Comparison of ENCODE assay signal across 8 cellular contexts in the genomic region with DNA sequence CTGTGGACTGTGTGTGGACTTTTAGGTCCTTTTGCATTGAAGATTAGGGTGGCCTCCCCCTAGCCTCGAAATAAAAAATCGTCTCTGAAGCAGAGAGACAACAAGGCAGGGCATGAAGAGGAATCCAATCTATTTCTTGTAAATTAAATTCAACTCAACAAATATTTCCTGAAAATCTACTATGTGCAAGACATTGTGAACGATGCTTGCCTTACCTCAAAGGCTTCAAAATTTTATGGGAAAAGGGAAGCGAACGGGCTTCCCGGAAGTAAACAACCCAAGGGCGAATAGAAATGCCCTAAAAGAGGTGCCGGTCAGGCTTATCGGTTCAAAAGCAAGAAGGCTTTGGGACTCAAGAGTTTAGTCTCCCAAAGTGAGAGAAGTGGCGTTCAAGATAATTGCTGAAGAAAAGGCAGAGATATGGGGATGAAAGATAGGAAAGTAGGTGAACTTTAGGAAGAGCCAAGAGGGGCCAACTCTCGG. TPM values are rescaled to one million over a fixed set of nuclear protein-coding genes. Genes with fewer than 3 reads are reported as not detected.
DNase-seq lines count a peak whose midpoint lies in the region; ATAC-seq and TF ChIP-seq lines count a peak whose summit lies in the region.

No MANE protein-coding gene starts in this region.

- peaks cover 4% of the 10 kb centered on the region for H3K4me1 ChIP-seq in mesodermal cell (ENCODE audit: control insufficient read depth, insufficient read depth, low read length, poor library complexity, severe bottlenecking)

- WGBS in mesodermal cell (ENCODE audit: insufficient coverage in 2 of 2), 2 experiments, result 0% methylated on average over 8 of the region's 11 CpGs

- peak overlapping the region; percentile 92 for H3K4me3 Mint-ChIP-seq in MCF 10A (ENCODE audit: unreplicated experiment)

- DNase-seq in AG04450 (ENCODE audit: low read depth, low spot score) (no peak), NCI-H526 treated with DMSO at 0.1 percent for 48 hours (lab: John Stamatoyannopoulos, UW) (peak; percentile 56), MCF 10A (ENCODE audit: unreplicated experiment) (peak; percentile 50), ureter (ENCODE audit: low spot score) (no peak), activated gamma-delta T cell treated with Interleukin-2 at 50 U/mL for 16 hours (no peak), HK-2 (ENCODE audit: unreplicated experiment) (no peak)

- H3K36me3 ChIP-seq in mesodermal cell (ENCODE audit: control insufficient read depth, insufficient read depth, low read length), result no peaks in the 10 kb centered on the region

- H3K27ac Mint-ChIP-seq in MCF 10A (ENCODE audit: low read depth, unreplicated experiment), result peak overlapping the region; percentile 99

- H3K36me3 Mint-ChIP-seq in MCF 10A (ENCODE audit: insufficient read depth, unreplicated experiment), result no peaks in the 10 kb centered on the region

- no peaks in the 10 kb centered on the region for H3K27me3 ChIP-seq in AG04450 (ENCODE audit: control insufficient read depth, insufficient read depth, low read length)

- ATAC-seq in GM18909 (IDR thresholded peaks at IDR 0.05; ENCODE audit: poor library complexity, unreplicated experiment), result peak; percentile 0

- no peaks in the 10 kb centered on the region for H3K9me3 Mint-ChIP-seq in MCF 10A (ENCODE audit: unreplicated experiment)

- intact Hi-C loops in MCF 10A (cut with micrococcal nuclease), result loop anchor here (5.0 kb wide), 1 partner anchor 76 kb away; no protein-coding TSS in a partner anchor

- BruUV-seq in MCF 10A (replicated peaks; lab: Mats Ljungman, UMichigan), result TSS peak; percentile 56

- H3K4me3 ChIP-seq in AG04450 (ENCODE audit: low read depth, low read length) (peak overlapping the region; percentile 86), mesodermal cell (ENCODE audit: extremely low read depth, insufficient read depth, low read length, poor library complexity, severe bottlenecking) (peak overlapping the region; percentile 97)

- CTCF ChIA-PET in AG04450 (lab: Charles Lee) (interaction anchor here (1.3 kb wide), 1 partner anchor 51 kb away, joined by 3 read pairs; no protein-coding TSS in a partner anchor), MCF 10A (lab: Yijun Ruan, JAX) (interaction anchor here (0.6 to 2.4 kb wide), 5 partner anchors 19 to 360 kb away, joined by 3 to 9 read pairs (median 3); no protein-coding TSS in a partner anchor)

- H3K9me3 ChIP-seq in AG04450 (ENCODE audit: control insufficient read depth, insufficient read depth, low read length), result no peaks in the 10 kb centered on the region; the same call in 1 of the 2 replicates
- no peaks in the 10 kb centered on the region for H3K9me3 ChIP-seq in mesodermal cell (ENCODE audit: control insufficient read depth, low read length)

- TF ChIP-seq CTCF in AG04450 (IDR thresholded peaks at IDR 0.05; ENCODE audit: low read depth, low read length) (no peak), MCF 10A (IDR thresholded peaks at IDR 0.05; ENCODE audit: unreplicated experiment) (no peak)

- H3K27ac ChIP-seq in AG04450 (ENCODE audit: low read depth, low read length) (peak overlapping the region; percentile 43), mesodermal cell (ENCODE audit: low read depth, low read length, severe bottlenecking) (peak overlapping the region; percentile 91)

- no peaks in the 10 kb centered on the region for H3K27me3 Mint-ChIP-seq in MCF 10A (ENCODE audit: insufficient read depth, unreplicated experiment)

- POLR2A ChIA-PET in AG04450 (lab: Yijun Ruan, JAX) (no interaction called here), MCF 10A (lab: Yijun Ruan, JAX) (interaction anchor here (1.1 to 2.1 kb wide), 4 partner anchors 47 to 74 kb away, joined by 5 to 7 read pairs (median 5); partner anchors contain the start of gene MYORG)

- peaks cover 44% of the 10 kb centered on the region for H3K4me1 Mint-ChIP-seq in MCF 10A (ENCODE audit: insufficient read depth, unreplicated experiment)

RNA-seq across cellular contexts. Expression of gene KIF24, which starts 0.5 kb away (rescaled TPM):
- 0.62 and 0.77 TPM in 2 replicates for polyA plus RNA-seq in AG04450 (2011; rRNA removed)
- polyA minus RNA-seq in AG04450 (2011; rRNA and poly(A)+ RNA removed), result 1.7 and 1.9 TPM in 2 replicates
- total RNA-seq in MCF 10A (2022) (3.3 and 3.5 TPM in 2 replicates), ureter (0.94 TPM)
- polyA plus RNA-seq in mesodermal cell (2013, experiment 1 of 2), result 4.2 TPM
- polyA plus RNA-seq in mesodermal cell (2013, experiment 2 of 2), result 3.6 TPM

RNA-seq across cellular contexts. Expression of gene NUDT2, which starts 0.8 kb away (rescaled TPM):
- polyA plus RNA-seq in AG04450 (2011; rRNA removed), result 41.5 and 44.8 TPM in 2 replicates
- 12.4 and 13.8 TPM in 2 replicates for polyA minus RNA-seq in AG04450 (2011; rRNA and poly(A)+ RNA removed)
- 30.6 and 35.0 TPM in 2 replicates for total RNA-seq in MCF 10A (2022)
- 20.6 TPM for polyA plus RNA-seq in mesodermal cell (2013, experiment 1 of 2)
- 25.2 TPM for polyA plus RNA-seq in mesodermal cell (2013, experiment 2 of 2)
- 18.7 TPM for total RNA-seq in ureter

RNA-seq across cellular contexts. Expression of gene MYORG, which starts 48.2 kb away (rescaled TPM):
- 0.19 and 0.22 TPM in 2 replicates for polyA plus RNA-seq in AG04450 (2011; rRNA removed)
- polyA minus RNA-seq in AG04450 (2011; rRNA and poly(A)+ RNA removed), result 0.18 and 0.39 TPM in 2 replicates
- total RNA-seq in MCF 10A (2022) (2.4 and 2.9 TPM in 2 replicates), ureter (8.1 TPM)
- polyA plus RNA-seq in mesodermal cell (2013, experiment 1 of 2), result 4.1 TPM
- polyA plus RNA-seq in mesodermal cell (2013, experiment 2 of 2), result 2.8 TPM

Comparison
In these comparisons a context has a peak if more than half of its experiments do, and no peak if none do; other contexts are left out.
1. DNase-seq: peak in NCI-H526 treated with DMSO at 0.1 percent for 48 hours (single experiment) and MCF 10A (single experiment); none in AG04450 (single experiment), ureter (single experiment), activated gamma-delta T cell treated with Interleukin-2 at 50 U/mL for 16 hours (single experiment) and HK-2 (single experiment).